14 cellular contexts compared by ENCODE assay signal in the genomic region with DNA sequence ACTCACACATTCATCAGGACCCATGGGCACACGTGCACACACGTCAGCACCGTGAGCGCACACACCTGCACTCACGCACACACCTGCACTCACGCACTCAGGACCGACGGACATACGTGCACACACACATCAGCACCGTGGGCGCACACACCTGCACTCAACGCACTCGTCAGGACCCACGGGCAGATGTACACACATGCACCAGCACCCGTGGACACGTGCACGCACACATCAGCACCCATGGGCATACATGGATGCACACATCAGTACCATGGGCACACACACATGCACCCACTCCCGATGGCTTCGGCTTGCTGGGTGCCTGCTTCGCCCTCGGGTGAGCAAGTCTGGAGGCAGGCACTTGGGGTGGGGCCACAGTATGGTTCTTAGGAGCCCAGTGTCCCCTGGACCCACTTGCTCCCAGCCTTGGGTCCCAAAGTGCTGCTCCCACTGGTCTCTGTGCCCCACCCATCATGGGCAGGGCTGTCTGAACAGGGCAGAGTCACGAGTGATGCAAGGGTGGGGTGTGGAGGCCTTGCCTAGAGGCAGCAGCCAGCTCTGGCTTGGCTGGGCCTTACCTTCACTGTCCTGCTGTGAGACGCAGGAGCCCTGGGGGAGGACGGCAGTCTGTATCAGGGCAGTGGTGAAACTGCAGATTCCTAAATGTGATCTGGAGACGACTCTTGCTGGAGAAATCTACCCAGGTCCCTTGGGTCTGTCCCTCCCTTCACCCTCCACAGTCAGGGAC. TPM values are rescaled to one million over a fixed set of nuclear protein-coding genes. Genes with fewer than 3 reads are reported as not detected.
DNase-seq lines count a peak whose midpoint lies in the region; FAIRE-seq and TF ChIP-seq lines count a peak whose summit lies in the region.
"Had no signal": no experiment of that assay in that cellular context is flagged by ENCODE, and none has a peak within 500 bp of the region (broad histone marks: within the 10 kb centered on the region; RNA-seq: fewer than 3 reads in every experiment).

No MANE protein-coding gene starts in this region.

- no TSS peak for BruUV-seq in A673 (replicated peaks; lab: Mats Ljungman, UMichigan)

- H3K36me3 Mint-ChIP-seq in glutamatergic neuron (ENCODE audit: unreplicated experiment) (no peaks in the 10 kb centered on the region), nephron (ENCODE audit: low read depth) (peaks cover 25% of the 10 kb centered on the region)

- H3K27me3 Mint-ChIP-seq in glutamatergic neuron (ENCODE audit: unreplicated experiment) (peaks cover 7% of the 10 kb centered on the region), nephron (ENCODE audit: low read depth) (no peaks in the 10 kb centered on the region)
- H3K27me3 Mint-ChIP-seq: activated CD4-positive, alpha-beta memory T cell treated with anti-CD3 and anti-CD28 coated beads for 36 hours; naive B cell had no signal

- H3K27ac Mint-ChIP-seq in glutamatergic neuron (ENCODE audit: unreplicated experiment) (peak overlapping the region; percentile 55), nephron (peak overlapping the region; percentile 90 to 96 (median 93))
- H3K27ac Mint-ChIP-seq: activated CD4-positive, alpha-beta memory T cell treated with anti-CD3 and anti-CD28 coated beads for 36 hours had no signal

- H3K27me3 ChIP-seq in A673 (replicated peaks; ENCODE audit: insufficient read depth, low read depth, low read length, poor library complexity), result no peaks in the 10 kb centered on the region
- no peaks in the 10 kb centered on the region for H3K27me3 ChIP-seq in NT2/D1 (ENCODE audit: insufficient read depth, insufficient read length)
- no peaks in the 10 kb centered on the region for H3K27me3 ChIP-seq in SJCRH30

- H3K4me1 Mint-ChIP-seq in glutamatergic neuron (ENCODE audit: low read depth, unreplicated experiment), result peaks cover 43% of the 10 kb centered on the region
- peaks cover 57% of the 10 kb centered on the region for H3K4me1 Mint-ChIP-seq in nephron

- H3K36me3 ChIP-seq in A673 (ENCODE audit: insufficient read depth, low read length, poor library complexity, severe bottlenecking) (peaks cover 5% of the 10 kb centered on the region), NT2/D1 (ENCODE audit: insufficient read depth, insufficient read length, low read length) (peaks cover 15% of the 10 kb centered on the region), SJCRH30 (0 out of 2 replicates have a peak, but pooled peaks cover 4% of the 10 kb centered on the region)

- intact Hi-C loops in A673 (cut with micrococcal nuclease; ENCODE audit: unreplicated experiment), result no loop called here

- peaks cover 16% of the 10 kb centered on the region for H3K9me3 Mint-ChIP-seq in glutamatergic neuron (ENCODE audit: unreplicated experiment)
- peaks cover 4% of the 10 kb centered on the region for H3K9me3 Mint-ChIP-seq in nephron
- H3K9me3 Mint-ChIP-seq: activated CD4-positive, alpha-beta memory T cell treated with anti-CD3 and anti-CD28 coated beads for 36 hours; naive B cell had no signal

- H3K4me1 ChIP-seq in A673 (ENCODE audit: insufficient read depth, low read length, poor library complexity, severe bottlenecking) (peaks cover 35% of the 10 kb centered on the region), NT2/D1 (ENCODE audit: insufficient read depth, insufficient read length) (peaks cover 26% of the 10 kb centered on the region), SJCRH30 (peaks cover 54% of the 10 kb centered on the region)

- TF ChIP-seq POLR2A in H54 (IDR thresholded peaks at IDR 0.05; ENCODE audit: low read depth, low read length), result no peak

- H3K9me3 ChIP-seq in A673 (ENCODE audit: low read depth, low read length, poor library complexity, severe bottlenecking) (no peaks in the 10 kb centered on the region), NT2/D1 (ENCODE audit: insufficient read depth, low read length) (no peaks in the 10 kb centered on the region), SJCRH30 (replicated peaks) (no peaks in the 10 kb centered on the region)
- H3K9me3 ChIP-seq: SK-N-SH had no signal

- H3K4me3 Mint-ChIP-seq in glutamatergic neuron (ENCODE audit: unreplicated experiment) (peak overlapping the region; percentile 75), nephron (no peak overlapping the region)
- H3K4me3 Mint-ChIP-seq: activated CD4-positive, alpha-beta memory T cell treated with anti-CD3 and anti-CD28 coated beads for 36 hours had no signal

- no peak for FAIRE-seq in H54 (lab: Jason Lieb, UNC)

- H3K27ac ChIP-seq in A673 (ENCODE audit: low read depth, low read length, poor library complexity, severe bottlenecking), result peak overlapping the region; percentile 90
- no peak overlapping the region for H3K27ac ChIP-seq in SJCRH30

- TF ChIP-seq CTCF in A673 (conservative IDR thresholded peaks at IDR 0.05; ENCODE audit: low read depth, low read length) (no peak), glutamatergic neuron (IDR thresholded peaks at IDR 0.05; ENCODE audit: partially characterized antibody, unreplicated experiment) (no peak), nephron (IDR thresholded peaks at IDR 0.05; ENCODE audit: unreplicated experiment in 3 of 3) (no peak)

- peak overlapping the region; percentile 61 for H3K9ac ChIP-seq in NT2/D1 (ENCODE audit: insufficient read length, low read depth)
- H3K9ac ChIP-seq: SK-N-SH had no signal

- POLR2A ChIA-PET in A673 (lab: Charles Lee; ENCODE audit: low non-redundant PET), result no interaction called here

- no peak overlapping the region for H3K4me3 ChIP-seq in A673 (ENCODE audit: low read depth, low read length, poor library complexity, severe bottlenecking)
- no peak overlapping the region for H3K4me3 ChIP-seq in NT2/D1 (ENCODE audit: insufficient read length, low read depth)
- H3K4me3 ChIP-seq in SJCRH30, result no peak overlapping the region

- DNase-seq in A673 (ENCODE audit: low spot score) (no peak), NT2/D1 (ENCODE audit: low read depth, low spot score) (no peak), glutamatergic neuron (no peak), CD1c-positive myeloid dendritic cell (ENCODE audit: extremely low spot score) (no peak), H54 (ENCODE audit: insufficient read length, low spot score) (no peak), NCI-H1417 (lab: John Stamatoyannopoulos, UW) (no peak), SJCRH30 (no peak)
- DNase-seq: activated CD4-positive, alpha-beta memory T cell treated with anti-CD3 and anti-CD28 coated beads for 36 hours; AML-193; aorta; naive B cell; NCI-H2171; SK-N-SH had no signal

- CTCF ChIA-PET in A673 (lab: Charles Lee), result no interaction called here

RNA-seq across cellular contexts. Expression of a gene that starts 49.8 kb away (rescaled TPM):
- total RNA-seq in A673 (2021) (84.9 and 88.1 TPM in 2 replicates), glutamatergic neuron (ENCODE audit: unreplicated experiment) (143 TPM)
- 12.8 and 13.1 TPM in 2 replicates for total RNA-seq in SJCRH30 (2014; rRNA removed; shearing (Covaris generic))
